Comparison of ENCODE assay signal across 33 cellular contexts in the genomic region with DNA sequence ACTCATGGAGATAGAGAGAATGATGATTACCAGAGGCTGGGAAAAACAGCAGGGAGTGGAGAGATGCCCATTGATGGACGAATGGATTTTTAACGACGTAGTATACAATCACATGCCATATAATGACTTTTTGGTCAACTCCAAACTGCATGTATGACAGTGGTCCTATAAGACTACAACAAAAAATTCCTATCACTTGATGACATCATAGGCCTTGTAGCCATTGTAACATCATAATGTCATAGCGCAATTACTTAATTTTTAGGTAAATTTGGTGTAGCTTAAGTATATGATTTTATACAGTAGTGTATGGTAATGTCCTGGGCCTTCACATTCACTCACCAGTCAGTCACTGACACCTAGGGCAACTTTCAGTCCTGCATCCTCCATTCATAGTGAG.
"Had no signal": no experiment of that assay in that cellular context is flagged by ENCODE, and none has a peak within 500 bp of the region (broad histone marks: within the 10 kb centered on the region; RNA-seq: fewer than 3 reads in every experiment).

No MANE protein-coding gene starts in this region.

- H3K27ac ChIP-seq: adrenal gland, ascending aorta, body of pancreas, brain microvascular endothelial cell, breast epithelium, cardiac muscle cell had no signal

- ATAC-seq: activated naive CD4-positive, alpha-beta T cell treated with anti-CD3 and anti-CD28 coated beads, Interleukin-2, amount 50 U/mL, for 72 hours; activated naive CD8-positive, alpha-beta T cell treated with anti-CD3 and anti-CD28 coated beads, Interleukin-2, amount 50 U/mL, for 24 hours; activated T-cell treated with anti-CD3 and anti-CD28 coated beads, Interleukin-2, amount 50 U/mL, for 4 hours; activated T-cell treated with anti-CD3 and anti-CD28 coated beads, Interleukin-2, amount 50 U/mL, for 72 hours; activated T-helper 17 cell treated with anti-CD3 and anti-CD28 coated beads, Interleukin-2, amount 50 U/mL, for 72 hours; body of pancreas had no signal

- H3K4me3 ChIP-seq: adrenal gland, ascending aorta, body of pancreas, breast epithelium, cardiac muscle cell had no signal

- H3K4me1 ChIP-seq: adrenal gland, body of pancreas, breast epithelium had no signal

- FAIRE-seq: astrocyte, bronchial epithelial cell had no signal

- DNase-seq: activated effector memory CD4-positive, alpha-beta T cell treated with anti-CD3 and anti-CD28 coated beads, Interleukin-2, amount 50 U/mL, for 16 hours; activated effector memory CD4-positive, alpha-beta T cell treated with Interleukin-2 at 50 U/mL for 16 hours; activated gamma-delta T cell; activated gamma-delta T cell treated with Interleukin-2 at 50 U/mL for 16 hours; activated naive CD4-positive, alpha-beta T cell; activated naive CD4-positive, alpha-beta T cell treated with anti-CD3 and anti-CD28 coated beads for 36 hours; activated naive CD4-positive, alpha-beta T cell treated with anti-CD3 and anti-CD28 coated beads, Interleukin-2, amount 10 ng/mL, durations not matched to agents 7 days and 5 days; activated naive CD4-positive, alpha-beta T cell treated with anti-CD3 and anti-CD28 coated beads, Interleukin-2, amount 50 U/mL, for 16 hours; activated naive CD4-positive, alpha-beta T cell treated with Interleukin-2 at 50 U/mL for 16 hours; activated naive CD8-positive, alpha-beta T cell treated with anti-CD3 and anti-CD28 coated beads for 36 hours; activated naive CD8-positive, alpha-beta T cell treated with anti-CD3 and anti-CD28 coated beads, Interleukin-2, amount 10 ng/mL, durations not matched to agents 7 days and 5 days; activated naive CD8-positive, alpha-beta T cell treated with anti-CD3 and anti-CD28 coated beads, Interleukin-2, amount 50 U/mL, for 24 hours; activated T-cell treated with anti-CD3 and anti-CD28 coated beads, Interleukin-2, amount 50 U/mL, for 24 hours; activated T-cell treated with anti-CD3 and anti-CD28 coated beads, Interleukin-2, amount 50 U/mL, for 4 hours; activated T-cell treated with anti-CD3 and anti-CD28 coated beads, Interleukin-2, amount 50 U/mL, for 48 hours; activated T-cell treated with anti-CD3 and anti-CD28 coated beads, Interleukin-2, amount 50 U/mL, for 72 hours; adrenal gland; amniotic stem cell; amygdala; anterior cingulate cortex; aorta; body of pancreas; brain microvascular endothelial cell; caudate nucleus; central memory CD4-positive, alpha-beta T cell; cerebellar nuclear complex had no signal

- H3K36me3 ChIP-seq: adrenal gland, ascending aorta, brain microvascular endothelial cell, breast epithelium, cardiac muscle cell had no signal

- H3K27me3 ChIP-seq: adrenal gland, ascending aorta, body of pancreas, brain microvascular endothelial cell, breast epithelium, cardiac muscle cell had no signal
